ENCODE assay signal across 9 cellular contexts in the genomic region with DNA sequence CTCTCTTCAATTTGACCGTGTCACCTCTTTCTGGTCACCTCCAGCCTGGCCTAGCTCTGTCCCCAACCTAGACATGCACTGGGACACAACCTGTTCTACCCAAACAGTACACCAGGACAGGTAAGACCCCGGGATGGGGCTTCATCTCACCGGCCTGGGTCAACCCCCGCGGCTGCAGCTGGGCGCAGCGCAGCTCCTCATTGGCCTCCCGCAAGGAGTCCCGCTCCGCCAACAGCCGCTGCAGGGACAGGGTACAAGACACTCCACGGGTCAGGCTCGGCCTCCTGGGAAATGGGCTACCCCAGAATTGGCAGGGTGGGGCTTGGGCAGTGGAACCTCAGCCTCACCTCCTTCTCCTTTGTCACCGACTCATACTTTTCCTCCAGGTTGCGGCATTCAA. TPM values are rescaled to one million over a fixed set of nuclear protein-coding genes. Genes with fewer than 3 reads are reported as not detected.
"Had no signal": no experiment of that assay in that cellular context is flagged by ENCODE, and none has a peak within 500 bp of the region (broad histone marks: within the 10 kb centered on the region; RNA-seq: fewer than 3 reads in every experiment).

No MANE protein-coding gene starts in this region.

- H3K4me2 ChIP-seq: KMS-11 had no signal

- H3K4me3 Mint-ChIP-seq: IgD-negative memory B cell had no signal

- H3K27ac Mint-ChIP-seq: IgD-negative memory B cell had no signal

- H3K9ac ChIP-seq: KMS-11 had no signal

- H3K36me3 Mint-ChIP-seq: IgD-negative memory B cell had no signal

- ATAC-seq: HepG2 had no signal

- H3K9me3 Mint-ChIP-seq: IgD-negative memory B cell had no signal

- DNase-seq: IMR-90, KBM-7, KG1 had no signal

- FAIRE-seq: HepG2, HTR-8/SVneo had no signal

- H3K27ac ChIP-seq: HL-60, KMS-11 had no signal

- H3K27me3 Mint-ChIP-seq: IgD-negative memory B cell had no signal

RNA-seq across cellular contexts. Expression of a gene that starts 16.1 kb away (rescaled TPM):
- total RNA-seq: HepG2, HT1080, IMR-90 had no signal
- polyA plus RNA-seq: HepG2, IgD-negative memory B cell, IMR-90 had no signal
